In genomic region chr5:73963021-73963420, GRCh38 we compare ENCODE assay signal across 28 cellular contexts.
DNase-seq lines count a peak whose midpoint lies in the region; ATAC-seq and TF ChIP-seq lines count a peak whose summit lies in the region.
"Had no signal": no experiment of that assay in that cellular context is flagged by ENCODE, and none has a peak within 500 bp of the region (broad histone marks: within the 10 kb centered on the region; RNA-seq: fewer than 3 reads in every experiment).

No MANE protein-coding gene starts in this region.

- ATAC-seq in lower lobe of right lung (peak; percentile 12 to 21), left lobe of liver (no peak)
- no peak for ATAC-seq in activated CD8-positive, alpha-beta memory T cell treated with anti-CD3 and anti-CD28 coated beads, Interleukin-2, amount 10 ng/mL, durations not matched to agents 7 days and 5 days
- ATAC-seq: A549, HepG2 had no signal

- no peaks in the 10 kb centered on the region for H3K79me2 ChIP-seq in PC-9 (ENCODE audit: low read depth)

- BruUV-seq in PC-9 (replicated peaks; lab: Mats Ljungman, UMichigan), result no TSS peak

- no peak overlapping the region for H3K4me3 ChIP-seq in AG10803 (ENCODE audit: low read length)
- no peak overlapping the region for H3K4me3 ChIP-seq in PC-9
- no peak overlapping the region for H3K4me3 ChIP-seq in choroid plexus epithelial cell (ENCODE audit: low read depth, low read length)
- H3K4me3 ChIP-seq in lower lobe of right lung, result no peak overlapping the region
- H3K4me3 ChIP-seq: A549, breast epithelium, coronary artery, esophagus squamous epithelium, HAP-1 had no signal

- H3K9me2 ChIP-seq in PC-9 (ENCODE audit: insufficient read depth), result no peaks in the 10 kb centered on the region

- H3K27me3 ChIP-seq in PC-9 (ENCODE audit: insufficient read depth, low read depth) (no peaks in the 10 kb centered on the region), lower lobe of right lung (ENCODE audit: low read depth) (no peaks in the 10 kb centered on the region)
- H3K27me3 ChIP-seq: breast epithelium, esophagus squamous epithelium had no signal

- TF ChIP-seq CTCF in AG10803 (conservative IDR thresholded peaks at IDR 0.05; ENCODE audit: low read length), result no peak
- TF ChIP-seq CTCF in PC-9 (conservative IDR thresholded peaks at IDR 0.05), result no peak
- no peak for TF ChIP-seq CTCF in choroid plexus epithelial cell (conservative IDR thresholded peaks at IDR 0.05; ENCODE audit: low read depth, low read length)
- TF ChIP-seq CTCF in lower lobe of right lung (IDR thresholded peaks at IDR 0.05), result no peak

- no peaks in the 10 kb centered on the region for H3K36me3 Mint-ChIP-seq in activated CD8-positive, alpha-beta memory T cell treated with anti-CD3 and anti-CD28 coated beads, Interleukin-2, amount 10 ng/mL, durations not matched to agents 7 days and 5 days
- H3K36me3 Mint-ChIP-seq: activated CD4-positive, alpha-beta memory T cell treated with anti-CD3 and anti-CD28 coated beads for 36 hours; naive B cell had no signal

- H3K27ac ChIP-seq in PC-9 (peak overlapping the region; percentile 62), lower lobe of right lung (no peak overlapping the region)
- H3K27ac ChIP-seq: A549, breast epithelium, coronary artery, esophagus squamous epithelium had no signal

- H3K4me1 ChIP-seq in PC-9 (replicated peaks; ENCODE audit: insufficient read depth) (peaks cover 6% of the 10 kb centered on the region), lower lobe of right lung (no peaks in the 10 kb centered on the region)
- H3K4me1 ChIP-seq: A549, esophagus squamous epithelium, HAP-1 had no signal

- H3F3A ChIP-seq in PC-9 (ENCODE audit: insufficient read depth, low read depth), result no peaks in the 10 kb centered on the region

- no peaks in the 10 kb centered on the region for H3K36me3 ChIP-seq in PC-9 (ENCODE audit: low read depth)
- no peaks in the 10 kb centered on the region for H3K36me3 ChIP-seq in lower lobe of right lung
- H3K36me3 ChIP-seq: breast epithelium, esophagus squamous epithelium, HAP-1 had no signal

- H3K9me3 ChIP-seq in PC-9 (ENCODE audit: insufficient read depth, low read depth), result no peaks in the 10 kb centered on the region
- no peaks in the 10 kb centered on the region for H3K9me3 ChIP-seq in lower lobe of right lung
- H3K9me3 ChIP-seq: A549, breast epithelium, esophagus squamous epithelium, HAP-1 had no signal

- no peaks in the 10 kb centered on the region for H4K20me1 ChIP-seq in PC-9 (ENCODE audit: insufficient read depth)

- no peak overlapping the region for H3K4me3 Mint-ChIP-seq in activated CD8-positive, alpha-beta memory T cell treated with anti-CD3 and anti-CD28 coated beads, Interleukin-2, amount 10 ng/mL, durations not matched to agents 7 days and 5 days
- H3K4me3 Mint-ChIP-seq: activated CD4-positive, alpha-beta memory T cell treated with anti-CD3 and anti-CD28 coated beads for 36 hours; naive B cell had no signal

- POLR2A ChIA-PET in PC-9 (lab: Charles Lee; ENCODE audit: unreplicated experiment), result interaction anchor here (0.5 to 0.6 kb wide), 2 partner anchors 25 to 1374 kb away, joined by 4 to 15 read pairs; partner anchors contain the start of gene HMGCR

- peaks cover 2% of the 10 kb centered on the region for H3K4me1 Mint-ChIP-seq in activated CD8-positive, alpha-beta memory T cell treated with anti-CD3 and anti-CD28 coated beads, Interleukin-2, amount 10 ng/mL, durations not matched to agents 7 days and 5 days

- no peak overlapping the region for H2AFZ ChIP-seq in PC-9

- H3K9me3 Mint-ChIP-seq in activated CD8-positive, alpha-beta memory T cell treated with anti-CD3 and anti-CD28 coated beads, Interleukin-2, amount 10 ng/mL, durations not matched to agents 7 days and 5 days (ENCODE audit: low read depth), result peaks cover 3% of the 10 kb centered on the region
- H3K9me3 Mint-ChIP-seq: activated CD4-positive, alpha-beta memory T cell treated with anti-CD3 and anti-CD28 coated beads for 36 hours had no signal

- CTCF ChIA-PET in PC-9 (lab: Charles Lee), result interaction anchor here (0.9 kb wide), 1 partner anchor 25 kb away, joined by 3 read pairs; no protein-coding TSS in a partner anchor
- CTCF ChIA-PET in activated CD8-positive, alpha-beta memory T cell treated with anti-CD3 and anti-CD28 coated beads, Interleukin-2, amount 10 ng/mL, durations not matched to agents 7 days and 5 days (lab: Charles Lee), result no interaction called here

- intact Hi-C loops in PC-9 (cut with micrococcal nuclease; ENCODE audit: unreplicated experiment) (loop anchor here (1.0 kb wide), 2 partner anchors 25 to 353 kb away; no protein-coding TSS in a partner anchor), lower lobe of right lung (cut with DNase I) (no loop called here)

- H3K27ac Mint-ChIP-seq in activated CD8-positive, alpha-beta memory T cell treated with anti-CD3 and anti-CD28 coated beads, Interleukin-2, amount 10 ng/mL, durations not matched to agents 7 days and 5 days, result no peak overlapping the region
- H3K27ac Mint-ChIP-seq: activated CD4-positive, alpha-beta memory T cell treated with anti-CD3 and anti-CD28 coated beads for 36 hours had no signal

- no peaks in the 10 kb centered on the region for H3K27me3 Mint-ChIP-seq in activated CD8-positive, alpha-beta memory T cell treated with anti-CD3 and anti-CD28 coated beads, Interleukin-2, amount 10 ng/mL, durations not matched to agents 7 days and 5 days

- peak; percentile 92 for DNase-seq in AG10803 (ENCODE audit: low read depth)
- peak; percentile 62 to 89 for DNase-seq in PC-9
- peak; percentile 83 for DNase-seq in choroid plexus epithelial cell (ENCODE audit: low read depth)
- DNase-seq in lower lobe of right lung, result no peak
- no peak for DNase-seq in activated CD8-positive, alpha-beta memory T cell treated with anti-CD3 and anti-CD28 coated beads, Interleukin-2, amount 10 ng/mL, durations not matched to agents 7 days and 5 days
- no peak for DNase-seq in activated gamma-delta T cell treated with Interleukin-2 at 50 U/mL for 16 hours
- no peak for DNase-seq in stimulated activated naive CD4-positive, alpha-beta T cell treated with Interleukin-2 at 50 U/mL for 16 hours (lab: John Stamatoyannopoulos, UW)
- DNase-seq in left lobe of liver (ENCODE audit: low spot score), result no peak
- DNase-seq: activated CD4-positive, alpha-beta memory T cell treated with anti-CD3 and anti-CD28 coated beads for 36 hours; activated effector memory CD4-positive, alpha-beta T cell treated with Interleukin-2 at 50 U/mL for 16 hours; C1 segment of cervical spinal cord; Calu3; esophagus squamous epithelium; glutamatergic neuron; left cardiac atrium; mesenchymal stem cell; naive B cell; NCI-H1105 treated with DMSO at 0.1 percent for 48 hours; NCI-H446 treated with DMSO at 0.1 percent for 48 hours; occipital lobe; SHP77 treated with DMSO at 0.1 percent for 48 hours; small intestine; stimulated activated CD4-positive, alpha-beta T cell treated with anti-CD3 and anti-CD28 coated beads, Interleukin-2, amount 100 ng/mL, for 24 hours had no signal

- no peak overlapping the region for H3K4me2 ChIP-seq in PC-9
- H3K4me2 ChIP-seq: A549 had no signal

Comparison
In these comparisons a context has a peak if more than half of its experiments do, and no peak if none do; other contexts are left out.
1. DNase-seq: peak in AG10803 (single experiment), PC-9 (2 of 2) and choroid plexus epithelial cell (single experiment); none in lower lobe of right lung (single experiment), activated CD8-positive, alpha-beta memory T cell treated with anti-CD3 and anti-CD28 coated beads, Interleukin-2, amount 10 ng/mL, durations not matched to agents 7 days and 5 days (single experiment), activated gamma-delta T cell treated with Interleukin-2 at 50 U/mL for 16 hours (single experiment), stimulated activated naive CD4-positive, alpha-beta T cell treated with Interleukin-2 at 50 U/mL for 16 hours (single experiment) and left lobe of liver (single experiment).
2. ATAC-seq: peak in lower lobe of right lung (2 of 2); none in activated CD8-positive, alpha-beta memory T cell treated with anti-CD3 and anti-CD28 coated beads, Interleukin-2, amount 10 ng/mL, durations not matched to agents 7 days and 5 days (single experiment) and left lobe of liver (single experiment).